In genomic region chr5:137935190-137935589, GRCh38 we compare ENCODE assay signal across 15 cellular contexts. TPM values are rescaled to one million over a fixed set of nuclear protein-coding genes. Genes with fewer than 3 reads are reported as not detected.
A peak's percentile ranks its signal among the peaks of the same experiment; 100 is the strongest.
DNase-seq lines count a peak whose midpoint lies in the region; ATAC-seq and TF ChIP-seq lines count a peak whose summit lies in the region.
"Had no signal": no experiment of that assay in that cellular context is flagged by ENCODE, and none has a peak within 500 bp of the region (broad histone marks: within the 10 kb centered on the region; RNA-seq: fewer than 3 reads in every experiment).

No MANE protein-coding gene starts in this region.

- no peak for DNase-seq in CD8-positive, alpha-beta T cell
- DNase-seq in globus pallidus (ENCODE audit: low spot score) (peak; percentile 20), lower leg skin (ENCODE audit: low spot score in 2 of 2) (no peak), SIG-M5 (lab: John Stamatoyannopoulos, UW) (no peak), NCI-H1048 (lab: John Stamatoyannopoulos, UW) (no peak)
- DNase-seq in activated effector memory CD4-positive, alpha-beta T cell treated with anti-CD3 and anti-CD28 coated beads, Interleukin-2, amount 50 U/mL, for 16 hours = no peak
- DNase-seq: activated CD4-positive, alpha-beta T cell treated with anti-CD3 and anti-CD28 coated beads for 1 hour; brain microvascular endothelial cell; DMS79 treated with DMSO at 0.1 percent for 48 hours; endodermal cell; gastrocnemius medialis had no signal

- no peaks in the 10 kb centered on the region for H3K4me1 ChIP-seq in CD8-positive, alpha-beta T cell (ENCODE audit: insufficient read depth, low read length)

- intact Hi-C loops in CD8-positive, alpha-beta T cell (cut with DNase I, micrococcal nuclease) = no loop called here
- intact Hi-C loops in lower leg skin (cut with DNase I; ENCODE audit: low total_unique reads) = no loop called here

- peaks cover 31% of the 10 kb centered on the region for H3K36me3 Mint-ChIP-seq in CD8-positive, alpha-beta T cell

- no peak overlapping the region for H3K4me3 Mint-ChIP-seq in CD8-positive, alpha-beta T cell
- H3K4me3 Mint-ChIP-seq: endodermal cell had no signal

- no peaks in the 10 kb centered on the region for H3K27me3 ChIP-seq in CD8-positive, alpha-beta T cell (ENCODE audit: insufficient read depth, low read length)
- H3K27me3 ChIP-seq: brain microvascular endothelial cell, gastrocnemius medialis had no signal

- no peak for TF ChIP-seq CTCF in CD8-positive, alpha-beta T cell (IDR thresholded peaks at IDR 0.05)
- no peak for TF ChIP-seq CTCF in lower leg skin (IDR thresholded peaks at IDR 0.05)

- TF ChIP-seq POLR2A in lower leg skin (IDR thresholded peaks at IDR 0.05) = no peak

- H3K27ac Mint-ChIP-seq in CD8-positive, alpha-beta T cell = peak overlapping the region; percentile 68
- H3K27ac Mint-ChIP-seq: endodermal cell had no signal

- ATAC-seq in CD8-positive, alpha-beta T cell = no peak
- ATAC-seq in GM19023 (IDR thresholded peaks at IDR 0.05; ENCODE audit: unreplicated experiment) (peak; percentile 69), HG03039 (IDR thresholded peaks at IDR 0.05; ENCODE audit: unreplicated experiment) (peak; percentile 45)
- ATAC-seq: gastrocnemius medialis had no signal

- no peak overlapping the region for H3K4me3 ChIP-seq in CD8-positive, alpha-beta T cell (ENCODE audit: low read depth, low read length)
- no peak overlapping the region for H3K4me3 ChIP-seq in lower leg skin (ENCODE audit: low read depth, poor library complexity, severe bottlenecking)
- H3K4me3 ChIP-seq: gastrocnemius medialis had no signal

- H3K9me3 ChIP-seq in CD8-positive, alpha-beta T cell (ENCODE audit: low read length) = no peaks in the 10 kb centered on the region
- H3K9me3 ChIP-seq: gastrocnemius medialis had no signal

- H3K9me3 Mint-ChIP-seq in CD8-positive, alpha-beta T cell = no peaks in the 10 kb centered on the region
- H3K9me3 Mint-ChIP-seq: endodermal cell had no signal

- H3K4me1 Mint-ChIP-seq in CD8-positive, alpha-beta T cell (ENCODE audit: low read depth) = peaks cover 2% of the 10 kb centered on the region

- H3K27ac ChIP-seq in CD8-positive, alpha-beta T cell (ENCODE audit: low read depth, low read length) = no peak overlapping the region
- H3K27ac ChIP-seq: brain microvascular endothelial cell, gastrocnemius medialis had no signal

- POLR2A ChIA-PET in CD8-positive, alpha-beta T cell (lab: Charles Lee) = interaction anchor here (1.7 kb wide), 1 partner anchor 47 kb away, joined by 6 read pairs; the partner anchor contains the start of gene PKD2L2

- H3K27me3 Mint-ChIP-seq in CD8-positive, alpha-beta T cell (ENCODE audit: low read depth) = no peaks in the 10 kb centered on the region

- H3K36me3 ChIP-seq in CD8-positive, alpha-beta T cell (ENCODE audit: insufficient read depth, low read length) = peaks cover 8% of the 10 kb centered on the region

- CTCF ChIA-PET in CD8-positive, alpha-beta T cell (lab: Charles Lee) = interaction anchor here (1.4 kb wide), 1 partner anchor 305 kb away, joined by 3 read pairs; no protein-coding TSS in a partner anchor

- whole genome bisulfite sequencing in lower leg skin, 2 donors = 86 to 96% methylated on average over 1 of the region's 1 CpG

RNA-seq across cellular contexts. Expression of gene PKD2L2, which starts 45.9 kb away (rescaled TPM):
- total RNA-seq in CD8-positive, alpha-beta T cell = not detected
- not detected for total RNA-seq in lower leg skin
- total RNA-seq: endodermal cell, MCF 10A, OCI-LY7 had no signal
